ENCODE assay signal across 25 cellular contexts in genomic region chr16:89903908-89904515, GRCh38. TPM values are rescaled to one million over a fixed set of nuclear protein-coding genes. Genes with fewer than 3 reads are reported as not detected.
DNase-seq lines count a peak whose midpoint lies in the region; ATAC-seq and TF ChIP-seq lines count a peak whose summit lies in the region.
"Had no signal": no experiment of that assay in that cellular context is flagged by ENCODE, and none has a peak within 500 bp of the region (broad histone marks: within the 10 kb centered on the region; RNA-seq: fewer than 3 reads in every experiment).

No MANE protein-coding gene starts in this region.

- peak overlapping the region; percentile 9 for H2BK5ac ChIP-seq in mesenchymal stem cell (ENCODE audit: low read depth, low read length, poor library complexity, severe bottlenecking)

- no peak overlapping the region for H3K27ac Mint-ChIP-seq in endothelial cell (ENCODE audit: unreplicated experiment)
- no peak overlapping the region for H3K27ac Mint-ChIP-seq in CD8-positive, alpha-beta memory T cell
- H3K27ac Mint-ChIP-seq: CD4-positive, alpha-beta memory T cell; HFFc6 had no signal

- peaks cover 41% of the 10 kb centered on the region for H3K36me3 Mint-ChIP-seq in endothelial cell (ENCODE audit: low read depth, unreplicated experiment)
- peaks cover 2 to 67% (median 6%) of the 10 kb centered on the region in 3 donors for H3K36me3 Mint-ChIP-seq in CD8-positive, alpha-beta memory T cell

- H3K4me3 Mint-ChIP-seq in endothelial cell (ENCODE audit: unreplicated experiment) = peak overlapping the region; percentile 51
- no peak overlapping the region for H3K4me3 Mint-ChIP-seq in CD8-positive, alpha-beta memory T cell
- H3K4me3 Mint-ChIP-seq: CD4-positive, alpha-beta memory T cell; HFFc6 had no signal

- H3K9me3 Mint-ChIP-seq in endothelial cell (ENCODE audit: unreplicated experiment) = no peaks in the 10 kb centered on the region
- no peaks in the 10 kb centered on the region for H3K9me3 Mint-ChIP-seq in CD8-positive, alpha-beta memory T cell
- H3K9me3 Mint-ChIP-seq: CD4-positive, alpha-beta memory T cell had no signal

- H3K14ac ChIP-seq in mesenchymal stem cell (ENCODE audit: low read length in 2 of 2) = no peak overlapping the region

- H3K27me3 ChIP-seq in mesenchymal stem cell (ENCODE audit: control insufficient read depth in 1 of 2, insufficient read depth in 1 of 2, low read length in 2 of 2) (no peaks in the 10 kb centered on the region), sigmoid colon (no peaks in the 10 kb centered on the region)
- H3K27me3 ChIP-seq in CD8-positive, alpha-beta memory T cell (ENCODE audit: insufficient read depth, low read length, poor library complexity, severe bottlenecking) = no peaks in the 10 kb centered on the region
- H3K27me3 ChIP-seq: SJCRH30 had no signal

- no peak overlapping the region for H3K9ac ChIP-seq in mesenchymal stem cell (ENCODE audit: low read length)

- no peak overlapping the region for H3K23ac ChIP-seq in mesenchymal stem cell (ENCODE audit: low read length in 2 of 2)

- H3K79me1 ChIP-seq in mesenchymal stem cell (replicated peaks; ENCODE audit: low read length, poor library complexity, severe bottlenecking) = peaks cover 28% of the 10 kb centered on the region

- intact Hi-C loops in sigmoid colon (cut with DNase I) = no loop called here

- no peak for ATAC-seq in HG03460 (IDR thresholded peaks at IDR 0.05; ENCODE audit: unreplicated experiment)
- ATAC-seq: Right ventricle myocardium inferior had no signal

- no peak overlapping the region for H3K4me3 ChIP-seq in mesenchymal stem cell (ENCODE audit: insufficient read depth in 1 of 2, low read depth in 1 of 2, low read length in 2 of 2)
- H3K4me3 ChIP-seq in sigmoid colon = no peak overlapping the region
- no peak overlapping the region for H3K4me3 ChIP-seq in CD8-positive, alpha-beta memory T cell (ENCODE audit: low read length)
- H3K4me3 ChIP-seq: A549, HAP-1, SJCRH30 had no signal

- H3K9me3 ChIP-seq in mesenchymal stem cell (ENCODE audit: control insufficient read depth, low read length) = no peaks in the 10 kb centered on the region
- no peaks in the 10 kb centered on the region for H3K9me3 ChIP-seq in sigmoid colon
- no peaks in the 10 kb centered on the region for H3K9me3 ChIP-seq in CD8-positive, alpha-beta memory T cell (ENCODE audit: low read length)
- H3K9me3 ChIP-seq: HAP-1, SJCRH30 had no signal

- H3K18ac ChIP-seq in mesenchymal stem cell (ENCODE audit: low read depth in 1 of 2, low read length in 2 of 2) = no peak overlapping the region

- DNase-seq in RWPE1 (ENCODE audit: low spot score) (no peak), endothelial cell (ENCODE audit: low spot score) (no peak), mesenchymal stem cell (no peak), sigmoid colon (peak; percentile 58), amygdala (lab: John Stamatoyannopoulos, UW) (no peak), AG08396 (ENCODE audit: low spot score) (no peak)
- DNase-seq in CD8-positive, alpha-beta memory T cell = no peak
- DNase-seq: C1 segment of cervical spinal cord; CD4-positive, alpha-beta memory T cell; DMS 273 treated with DMSO at 0.1 percent for 48 hours; DMS79; GF-D8; GOT3; HFFc6; KG1; MM.1S; NCI-H2029; NCI-H446; NCI-H524 treated with DMSO at 0.1 percent for 48 hours; NCI-H774; SJCRH30 had no signal

- no peak overlapping the region for H3K4ac ChIP-seq in mesenchymal stem cell (ENCODE audit: low read depth in 1 of 2, low read length in 2 of 2)

- no peak overlapping the region for H3K4me2 ChIP-seq in mesenchymal stem cell (ENCODE audit: low read length, poor library complexity, severe bottlenecking)
- H3K4me2 ChIP-seq: A549 had no signal

- no peak for TF ChIP-seq EP300 in sigmoid colon (IDR thresholded peaks at IDR 0.05)

- POLR2A ChIA-PET in RWPE1 (lab: Yijun Ruan, JAX; ENCODE audit: low non-redundant PET) = no interaction called here
- POLR2A ChIA-PET in CD8-positive, alpha-beta memory T cell (lab: Charles Lee) = no interaction called here

- TF ChIP-seq CTCF in RWPE1 (conservative IDR thresholded peaks at IDR 0.05; ENCODE audit: low read depth) (no peak), endothelial cell (IDR thresholded peaks at IDR 0.05; ENCODE audit: unreplicated experiment) (no peak), sigmoid colon (IDR thresholded peaks at IDR 0.05) (no peak)

- no peak overlapping the region for H2AFZ ChIP-seq in mesenchymal stem cell (ENCODE audit: low read depth, low read length)

- no peak overlapping the region for H2BK120ac ChIP-seq in mesenchymal stem cell (ENCODE audit: low read depth, low read length)

- H3K4me1 ChIP-seq in mesenchymal stem cell (ENCODE audit: control insufficient read depth, insufficient read depth, low read depth, low read length) = no peaks in the 10 kb centered on the region
- no peaks in the 10 kb centered on the region for H3K4me1 ChIP-seq in sigmoid colon
- H3K4me1 ChIP-seq in CD8-positive, alpha-beta memory T cell (ENCODE audit: insufficient read depth, low read length) = no peaks in the 10 kb centered on the region
- H3K4me1 ChIP-seq: A549, HAP-1, SJCRH30 had no signal

- no peak overlapping the region for H4K8ac ChIP-seq in mesenchymal stem cell (ENCODE audit: low read length)

- peak overlapping the region; percentile 36 for H3K27ac ChIP-seq in RWPE1
- no peak overlapping the region for H3K27ac ChIP-seq in mesenchymal stem cell (ENCODE audit: low read length, poor library complexity, severe bottlenecking)
- H3K27ac ChIP-seq in sigmoid colon = no peak overlapping the region
- no peak overlapping the region for H3K27ac ChIP-seq in CD8-positive, alpha-beta memory T cell (ENCODE audit: low read depth, low read length)
- H3K27ac ChIP-seq: A549, SJCRH30 had no signal

- H3K27me3 Mint-ChIP-seq in endothelial cell (ENCODE audit: unreplicated experiment) = peaks cover 2% of the 10 kb centered on the region
- H3K27me3 Mint-ChIP-seq in CD8-positive, alpha-beta memory T cell = no peaks in the 10 kb centered on the region
- H3K27me3 Mint-ChIP-seq: CD4-positive, alpha-beta memory T cell had no signal

- no peak overlapping the region for H2BK15ac ChIP-seq in mesenchymal stem cell (ENCODE audit: low read depth, poor library complexity, severe bottlenecking)

- H2AK5ac ChIP-seq in mesenchymal stem cell (ENCODE audit: low read length, severe bottlenecking) = no peak overlapping the region

- no peak for TF ChIP-seq POLR2A in sigmoid colon (IDR thresholded peaks at IDR 0.05)

- CTCF ChIA-PET in RWPE1 (lab: Yijun Ruan, JAX) = interaction anchor here (0.6 kb wide), 2 partner anchors 15 to 18 kb away, joined by 5 to 7 read pairs; no protein-coding TSS in a partner anchor
- CTCF ChIA-PET in CD8-positive, alpha-beta memory T cell (lab: Charles Lee) = no interaction called here

- no peaks in the 10 kb centered on the region for H3K4me1 Mint-ChIP-seq in endothelial cell (ENCODE audit: unreplicated experiment)
- peaks cover 0 to 5% (median 2%) of the 10 kb centered on the region in 3 donors for H3K4me1 Mint-ChIP-seq in CD8-positive, alpha-beta memory T cell
- H3K4me1 Mint-ChIP-seq: CD4-positive, alpha-beta memory T cell had no signal

- H3K36me3 ChIP-seq in mesenchymal stem cell (ENCODE audit: control insufficient read depth in 1 of 2, insufficient read depth in 2 of 2, low read depth in 1 of 2, low read length in 2 of 2) (peaks cover 75 to 88% of the 10 kb centered on the region in 2 experiments), sigmoid colon (peaks cover 49 to 81% (median 63%) of the 10 kb centered on the region in 4 donors)
- H3K36me3 ChIP-seq in CD8-positive, alpha-beta memory T cell (ENCODE audit: insufficient read depth, low read length) = peaks cover 24% of the 10 kb centered on the region

- WGBS in mesenchymal stem cell = 97% methylated on average over 19 of the region's 19 CpGs
- 92 to 93% methylated on average over 19 of the region's 19 CpGs for WGBS in sigmoid colon, 2 donors

- no peak overlapping the region for H2BK12ac ChIP-seq in mesenchymal stem cell (ENCODE audit: low read length in 2 of 2)

- H4K91ac ChIP-seq in mesenchymal stem cell (ENCODE audit: low read length) = no peak overlapping the region

RNA-seq across cellular contexts. Expression of gene MC1R, which starts 14.7 kb away (rescaled TPM):
- 2.9 TPM for total RNA-seq in endothelial cell (ENCODE audit: unreplicated experiment)
- polyA plus RNA-seq in mesenchymal stem cell (2013, experiment 1 of 2) = 5.5 TPM
- polyA plus RNA-seq in mesenchymal stem cell (2013, experiment 2 of 2) = 5.1 TPM
- total RNA-seq in sigmoid colon = 1 to 10 TPM; 2.1 to 8.0 (median 4.5) TPM
- 1 to 10 TPM in 1 of 3 donors, not detected in 2; 5.6 TPM for polyA plus RNA-seq in sigmoid colon
- total RNA-seq in CD8-positive, alpha-beta memory T cell = 1 to 10 TPM; 1.9 to 2.6 TPM
- polyA plus RNA-seq in CD8-positive, alpha-beta memory T cell = 0.86 TPM

RNA-seq across cellular contexts. Expression of gene TUBB3, which starts 19.1 kb away (rescaled TPM):
- 95.7 TPM for total RNA-seq in endothelial cell (ENCODE audit: unreplicated experiment)
- polyA plus RNA-seq in mesenchymal stem cell (2013, experiment 1 of 2) = 136 TPM
- 135 TPM for polyA plus RNA-seq in mesenchymal stem cell (2013, experiment 2 of 2)
- total RNA-seq in sigmoid colon = 10 to 100 TPM in 3 of 4 donors, 1 to 10 TPM in 1; 9.2 to 35.0 (median 27.8) TPM
- polyA plus RNA-seq in sigmoid colon = 10 to 100 TPM in 1 of 3 donors, 1 to 10 TPM in 1, under 1 TPM in 1; 0.46 to 23.5 (median 1.8) TPM
- total RNA-seq in CD8-positive, alpha-beta memory T cell = under 1 TPM; 0.31 to 0.38 TPM
- polyA plus RNA-seq in CD8-positive, alpha-beta memory T cell = not detected
- polyA plus RNA-seq: CD4-positive, alpha-beta memory T cell had no signal

RNA-seq across cellular contexts. Expression of gene TCF25, which starts 30.6 kb away (rescaled TPM):
- total RNA-seq in endothelial cell (ENCODE audit: unreplicated experiment) (210 TPM), sigmoid colon (100 to 1,000 TPM; 131 to 244 (median 181) TPM)
- polyA plus RNA-seq in mesenchymal stem cell (2013, experiment 1 of 2) = 222 TPM
- 213 TPM for polyA plus RNA-seq in mesenchymal stem cell (2013, experiment 2 of 2)
- polyA plus RNA-seq in sigmoid colon = 100 to 1,000 TPM in 2 of 3 donors, 10 to 100 TPM in 1; 89.7 to 161 (median 106) TPM
- 100 to 1,000 TPM; 154 to 155 TPM for total RNA-seq in CD8-positive, alpha-beta memory T cell
- 121 TPM for polyA plus RNA-seq in CD8-positive, alpha-beta memory T cell

RNA-seq across cellular contexts. Expression of gene DEF8, which starts 44.5 kb away (rescaled TPM):
- total RNA-seq in endothelial cell (ENCODE audit: unreplicated experiment) (65.5 TPM), sigmoid colon (100 to 1,000 TPM in 1 of 4 donors, 10 to 100 TPM in 3; 68.8 to 127 (median 86.6) TPM)
- 68.5 TPM for polyA plus RNA-seq in mesenchymal stem cell (2013, experiment 1 of 2)
- polyA plus RNA-seq in mesenchymal stem cell (2013, experiment 2 of 2) = 65.6 TPM
- 10 to 100 TPM; 24.6 to 37.2 (median 30.5) TPM for polyA plus RNA-seq in sigmoid colon
- total RNA-seq in CD8-positive, alpha-beta memory T cell = 10 to 100 TPM; 41.1 to 44.9 TPM
- 28.4 TPM for polyA plus RNA-seq in CD8-positive, alpha-beta memory T cell

Comparison
In these comparisons a context has a peak if more than half of its experiments do, and no peak if none do; other contexts are left out.
1. RNA of gene TUBB3, which starts 19.1 kb away (total RNA-seq): 95.7 TPM in endothelial cell (single experiment) and 9.2 to 35.0 TPM in sigmoid colon; 0.31 to 0.38 TPM in CD8-positive, alpha-beta memory T cell; every median in the first group is over 4 times any median in the second.